ENCODE assay signal across 1 cellular context in the genomic region with DNA sequence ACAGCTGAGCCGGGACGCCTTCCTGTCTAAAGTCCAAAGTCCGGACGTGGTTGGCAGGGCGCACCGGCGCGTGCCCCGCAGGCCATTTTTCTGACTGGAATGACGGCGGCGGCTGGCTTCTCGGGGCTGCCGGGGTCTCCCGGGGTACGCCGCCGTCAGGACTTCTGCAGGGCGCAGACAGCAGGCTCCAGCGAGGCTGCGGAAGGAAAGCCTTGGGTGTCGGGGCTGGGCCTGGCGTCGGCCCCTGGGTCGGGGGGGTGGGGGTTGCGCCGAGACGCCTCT.
TF ChIP-seq lines count a peak whose summit lies in the region.

No MANE protein-coding gene starts in this region.

TF ChIP-seq in HepG2, 621 proteins besides CTCF, POLR2A, EP300 and RAD21 (continued from another document and continues in another):
- TF ChIP-seq, protein P1, sequence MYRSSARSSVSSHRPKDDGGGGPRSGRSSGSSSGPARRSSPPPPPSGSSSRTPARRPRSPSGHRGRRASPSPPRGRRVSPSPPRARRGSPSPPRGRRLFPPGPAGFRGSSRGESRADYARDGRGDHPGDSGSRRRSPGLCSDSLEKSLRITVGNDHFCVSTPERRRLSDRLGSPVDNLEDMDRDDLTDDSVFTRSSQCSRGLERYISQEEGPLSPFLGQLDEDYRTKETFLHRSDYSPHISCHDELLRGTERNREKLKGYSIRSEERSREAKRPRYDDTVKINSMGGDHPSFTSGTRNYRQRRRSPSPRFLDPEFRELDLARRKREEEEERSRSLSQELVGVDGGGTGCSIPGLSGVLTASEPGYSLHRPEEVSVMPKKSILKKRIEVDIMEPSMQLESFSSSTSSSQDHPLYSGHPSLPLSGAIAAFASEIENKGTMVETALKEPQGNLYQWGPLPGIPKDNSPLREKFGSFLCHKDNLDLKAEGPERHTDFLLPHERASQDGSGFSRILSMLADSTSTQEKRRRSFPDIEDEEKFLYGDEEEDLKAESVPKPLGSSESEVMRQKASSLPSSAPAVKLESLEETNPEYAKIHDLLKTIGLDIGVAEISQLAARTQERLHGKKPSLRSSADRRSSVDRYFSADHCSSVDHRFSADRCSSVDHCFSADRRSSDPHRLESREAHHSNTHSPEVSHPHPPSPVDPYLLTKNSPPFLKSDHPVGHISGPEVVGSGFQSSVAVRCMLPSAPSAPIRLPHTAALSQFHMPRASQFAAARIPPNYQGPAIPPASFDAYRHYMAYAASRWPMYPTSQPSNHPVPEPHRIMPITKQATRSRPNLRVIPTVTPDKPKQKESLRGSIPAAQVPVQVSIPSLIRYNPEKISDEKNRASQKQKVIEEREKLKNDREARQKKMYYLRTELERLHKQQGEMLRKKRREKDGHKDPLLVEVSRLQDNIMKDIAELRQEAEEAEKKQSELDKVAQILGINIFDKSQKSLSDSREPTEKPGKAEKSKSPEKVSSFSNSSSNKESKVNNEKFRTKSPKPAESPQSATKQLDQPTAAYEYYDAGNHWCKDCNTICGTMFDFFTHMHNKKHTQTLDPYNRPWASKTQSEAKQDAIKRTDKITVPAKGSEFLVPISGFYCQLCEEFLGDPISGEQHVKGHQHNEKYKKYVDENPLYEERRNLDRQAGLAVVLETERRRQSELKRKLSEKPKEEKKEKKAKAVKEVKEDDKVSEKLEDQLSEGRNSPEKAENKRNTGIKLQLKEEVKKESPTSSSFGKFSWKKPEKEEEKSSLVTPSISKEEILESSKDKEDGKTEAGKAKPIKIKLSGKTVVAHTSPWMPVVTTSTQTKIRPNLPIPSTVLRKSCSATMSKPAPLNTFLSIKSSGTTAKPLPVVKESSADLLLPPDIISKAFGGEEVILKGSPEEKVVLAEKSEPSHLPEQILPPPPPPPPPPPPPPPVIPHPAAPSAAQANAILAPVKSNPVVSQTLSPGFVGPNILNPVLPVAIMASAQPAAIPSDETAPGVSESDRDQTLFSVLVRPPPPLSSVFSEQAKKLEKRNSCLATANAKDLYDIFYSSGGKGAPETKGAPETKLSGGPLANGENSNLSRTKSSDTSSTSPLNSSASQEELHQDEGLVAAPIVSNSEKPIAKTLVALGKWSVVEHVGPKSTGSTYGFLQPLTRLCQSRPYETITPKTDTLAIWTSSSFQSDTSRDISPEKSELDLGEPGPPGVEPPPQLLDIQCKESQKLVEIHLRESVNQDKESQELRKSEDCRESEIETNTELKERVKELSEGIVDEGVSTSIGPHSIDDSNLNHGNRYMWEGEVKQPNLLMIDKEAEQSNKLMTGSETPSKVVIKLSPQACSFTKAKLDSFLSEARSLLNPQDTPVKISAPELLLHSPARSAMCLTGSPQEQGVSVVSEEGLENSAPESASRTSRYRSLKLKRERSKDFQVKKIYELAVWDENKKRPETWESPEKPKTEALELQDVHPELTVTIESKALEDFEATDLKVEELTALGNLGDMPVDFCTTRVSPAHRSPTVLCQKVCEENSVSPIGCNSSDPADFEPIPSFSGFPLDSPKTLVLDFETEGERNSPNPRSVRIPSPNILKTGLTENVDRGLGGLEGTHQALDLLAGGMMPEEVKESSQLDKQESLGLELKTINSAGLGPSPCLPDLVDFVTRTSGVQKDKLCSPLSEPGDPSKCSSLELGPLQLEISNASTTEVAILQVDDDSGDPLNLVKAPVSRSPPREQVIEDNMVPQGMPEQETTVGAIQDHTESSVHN (CRISPR knock-in tag; IDR thresholded peaks at IDR 0.05) = peak; percentile 92; the same call in 1 of the 2 replicates
- TF ChIP-seq, protein P2, sequence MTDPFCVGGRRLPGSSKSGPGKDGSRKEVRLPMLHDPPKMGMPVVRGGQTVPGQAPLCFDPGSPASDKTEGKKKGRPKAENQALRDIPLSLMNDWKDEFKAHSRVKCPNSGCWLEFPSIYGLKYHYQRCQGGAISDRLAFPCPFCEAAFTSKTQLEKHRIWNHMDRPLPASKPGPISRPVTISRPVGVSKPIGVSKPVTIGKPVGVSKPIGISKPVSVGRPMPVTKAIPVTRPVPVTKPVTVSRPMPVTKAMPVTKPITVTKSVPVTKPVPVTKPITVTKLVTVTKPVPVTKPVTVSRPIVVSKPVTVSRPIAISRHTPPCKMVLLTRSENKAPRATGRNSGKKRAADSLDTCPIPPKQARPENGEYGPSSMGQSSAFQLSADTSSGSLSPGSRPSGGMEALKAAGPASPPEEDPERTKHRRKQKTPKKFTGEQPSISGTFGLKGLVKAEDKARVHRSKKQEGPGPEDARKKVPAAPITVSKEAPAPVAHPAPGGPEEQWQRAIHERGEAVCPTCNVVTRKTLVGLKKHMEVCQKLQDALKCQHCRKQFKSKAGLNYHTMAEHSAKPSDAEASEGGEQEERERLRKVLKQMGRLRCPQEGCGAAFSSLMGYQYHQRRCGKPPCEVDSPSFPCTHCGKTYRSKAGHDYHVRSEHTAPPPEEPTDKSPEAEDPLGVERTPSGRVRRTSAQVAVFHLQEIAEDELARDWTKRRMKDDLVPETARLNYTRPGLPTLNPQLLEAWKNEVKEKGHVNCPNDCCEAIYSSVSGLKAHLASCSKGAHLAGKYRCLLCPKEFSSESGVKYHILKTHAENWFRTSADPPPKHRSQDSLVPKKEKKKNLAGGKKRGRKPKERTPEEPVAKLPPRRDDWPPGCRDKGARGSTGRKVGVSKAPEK (CRISPR knock-in tag; IDR thresholded peaks at IDR 0.05; ENCODE audit: borderline replicate concordance) = no peak
- TF ChIP-seq SP140L (CRISPR knock-in tag; IDR thresholded peaks at IDR 0.05; ENCODE audit: borderline replicate concordance) = no peak
- no peak for TF ChIP-seq SPEN (CRISPR knock-in tag; IDR thresholded peaks at IDR 0.05; ENCODE audit: low read depth)
- TF ChIP-seq, protein P3, sequence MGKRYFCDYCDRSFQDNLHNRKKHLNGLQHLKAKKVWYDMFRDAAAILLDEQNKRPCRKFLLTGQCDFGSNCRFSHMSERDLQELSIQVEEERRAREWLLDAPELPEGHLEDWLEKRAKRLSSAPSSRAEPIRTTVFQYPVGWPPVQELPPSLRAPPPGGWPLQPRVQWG (CRISPR knock-in tag; IDR thresholded peaks at IDR 0.05; ENCODE audit: borderline replicate concordance, low read depth) = no peak
- TF ChIP-seq KLF16 (CRISPR knock-in tag; IDR thresholded peaks at IDR 0.05) = peak; percentile 35 to 98; a peak in 2 of 4 replicates
- TF ChIP-seq, protein P4, sequence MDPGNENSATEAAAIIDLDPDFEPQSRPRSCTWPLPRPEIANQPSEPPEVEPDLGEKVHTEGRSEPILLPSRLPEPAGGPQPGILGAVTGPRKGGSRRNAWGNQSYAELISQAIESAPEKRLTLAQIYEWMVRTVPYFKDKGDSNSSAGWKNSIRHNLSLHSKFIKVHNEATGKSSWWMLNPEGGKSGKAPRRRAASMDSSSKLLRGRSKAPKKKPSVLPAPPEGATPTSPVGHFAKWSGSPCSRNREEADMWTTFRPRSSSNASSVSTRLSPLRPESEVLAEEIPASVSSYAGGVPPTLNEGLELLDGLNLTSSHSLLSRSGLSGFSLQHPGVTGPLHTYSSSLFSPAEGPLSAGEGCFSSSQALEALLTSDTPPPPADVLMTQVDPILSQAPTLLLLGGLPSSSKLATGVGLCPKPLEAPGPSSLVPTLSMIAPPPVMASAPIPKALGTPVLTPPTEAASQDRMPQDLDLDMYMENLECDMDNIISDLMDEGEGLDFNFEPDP (CRISPR knock-in tag; conservative IDR thresholded peaks at IDR 0.05) = peak; percentile 99
- TF ChIP-seq PLRG1 (conservative IDR thresholded peaks at IDR 0.05) = no peak
- TF ChIP-seq RFX3 (CRISPR knock-in tag; IDR thresholded peaks at IDR 0.05) = no peak
- peak; percentile 71; the same call in 1 of the 2 replicates for TF ChIP-seq NR2F2 (IDR thresholded peaks at IDR 0.05; ENCODE audit: borderline replicate concordance, low read depth)
- TF ChIP-seq ZNF292 (CRISPR knock-in tag; IDR thresholded peaks at IDR 0.05; ENCODE audit: borderline replicate concordance, low read depth) = no peak
- no peak; the same call in 1 of the 2 replicates for TF ChIP-seq ZNF383 (CRISPR knock-in tag; IDR thresholded peaks at IDR 0.05; ENCODE audit: borderline replicate concordance)
- peak; percentile 97 for TF ChIP-seq ARNT2 (CRISPR knock-in tag; IDR thresholded peaks at IDR 0.05; ENCODE audit: low read depth)
- no peak; the same call in 1 of the 2 replicates for TF ChIP-seq ZNF34 (CRISPR knock-in tag; IDR thresholded peaks at IDR 0.05; ENCODE audit: borderline replicate concordance)
- TF ChIP-seq, protein P5, sequence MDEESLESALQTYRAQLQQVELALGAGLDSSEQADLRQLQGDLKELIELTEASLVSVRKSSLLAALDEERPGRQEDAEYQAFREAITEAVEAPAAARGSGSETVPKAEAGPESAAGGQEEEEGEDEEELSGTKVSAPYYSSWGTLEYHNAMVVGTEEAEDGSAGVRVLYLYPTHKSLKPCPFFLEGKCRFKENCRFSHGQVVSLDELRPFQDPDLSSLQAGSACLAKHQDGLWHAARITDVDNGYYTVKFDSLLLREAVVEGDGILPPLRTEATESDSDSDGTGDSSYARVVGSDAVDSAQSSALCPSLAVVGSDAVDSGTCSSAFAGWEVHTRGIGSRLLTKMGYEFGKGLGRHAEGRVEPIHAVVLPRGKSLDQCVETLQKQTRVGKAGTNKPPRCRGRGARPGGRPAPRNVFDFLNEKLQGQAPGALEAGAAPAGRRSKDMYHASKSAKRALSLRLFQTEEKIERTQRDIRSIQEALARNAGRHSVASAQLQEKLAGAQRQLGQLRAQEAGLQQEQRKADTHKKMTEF (CRISPR knock-in tag; IDR thresholded peaks at IDR 0.05) = peak; percentile 95; the same call in 1 of the 2 replicates
- TF ChIP-seq, protein P6, sequence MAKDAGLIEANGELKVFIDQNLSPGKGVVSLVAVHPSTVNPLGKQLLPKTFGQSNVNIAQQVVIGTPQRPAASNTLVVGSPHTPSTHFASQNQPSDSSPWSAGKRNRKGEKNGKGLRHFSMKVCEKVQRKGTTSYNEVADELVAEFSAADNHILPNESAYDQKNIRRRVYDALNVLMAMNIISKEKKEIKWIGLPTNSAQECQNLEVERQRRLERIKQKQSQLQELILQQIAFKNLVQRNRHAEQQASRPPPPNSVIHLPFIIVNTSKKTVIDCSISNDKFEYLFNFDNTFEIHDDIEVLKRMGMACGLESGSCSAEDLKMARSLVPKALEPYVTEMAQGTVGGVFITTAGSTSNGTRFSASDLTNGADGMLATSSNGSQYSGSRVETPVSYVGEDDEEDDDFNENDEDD (CRISPR knock-in tag; IDR thresholded peaks at IDR 0.05; ENCODE audit: borderline replicate concordance) = peak; percentile 85
- TF ChIP-seq ZNF251 (CRISPR knock-in tag; IDR thresholded peaks at IDR 0.05) = 0 out of 2 replicates have a peak, but pooled peaks have one; percentile 28
- TF ChIP-seq, protein P7, sequence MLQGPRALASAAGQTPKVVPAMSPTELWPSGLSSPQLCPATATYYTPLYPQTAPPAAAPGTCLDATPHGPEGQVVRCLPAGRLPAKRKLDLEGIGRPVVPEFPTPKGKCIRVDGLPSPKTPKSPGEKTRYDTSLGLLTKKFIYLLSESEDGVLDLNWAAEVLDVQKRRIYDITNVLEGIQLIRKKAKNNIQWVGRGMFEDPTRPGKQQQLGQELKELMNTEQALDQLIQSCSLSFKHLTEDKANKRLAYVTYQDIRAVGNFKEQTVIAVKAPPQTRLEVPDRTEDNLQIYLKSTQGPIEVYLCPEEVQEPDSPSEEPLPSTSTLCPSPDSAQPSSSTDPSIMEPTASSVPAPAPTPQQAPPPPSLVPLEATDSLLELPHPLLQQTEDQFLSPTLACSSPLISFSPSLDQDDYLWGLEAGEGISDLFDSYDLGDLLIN (CRISPR knock-in tag; IDR thresholded peaks at IDR 0.05; ENCODE audit: borderline replicate concordance) = peak; percentile 95; the same call in 1 of the 2 replicates
- TF ChIP-seq, protein P8, sequence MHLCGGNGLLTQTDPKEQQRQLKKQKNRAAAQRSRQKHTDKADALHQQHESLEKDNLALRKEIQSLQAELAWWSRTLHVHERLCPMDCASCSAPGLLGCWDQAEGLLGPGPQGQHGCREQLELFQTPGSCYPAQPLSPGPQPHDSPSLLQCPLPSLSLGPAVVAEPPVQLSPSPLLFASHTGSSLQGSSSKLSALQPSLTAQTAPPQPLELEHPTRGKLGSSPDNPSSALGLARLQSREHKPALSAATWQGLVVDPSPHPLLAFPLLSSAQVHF (CRISPR knock-in tag; IDR thresholded peaks at IDR 0.05) = 0 out of 2 replicates have a peak, but pooled peaks have one; percentile 77
- peak; percentile 67; the same call in 1 of the 2 replicates for TF ChIP-seq SETDB1 (CRISPR knock-in tag; IDR thresholded peaks at IDR 0.05; ENCODE audit: borderline replicate concordance)
- peak; percentile 84 for TF ChIP-seq ZFX (CRISPR knock-in tag; IDR thresholded peaks at IDR 0.05; ENCODE audit: low read depth)
- TF ChIP-seq DR1 (CRISPR knock-in tag; IDR thresholded peaks at IDR 0.05) = no peak
- TF ChIP-seq, protein P9, sequence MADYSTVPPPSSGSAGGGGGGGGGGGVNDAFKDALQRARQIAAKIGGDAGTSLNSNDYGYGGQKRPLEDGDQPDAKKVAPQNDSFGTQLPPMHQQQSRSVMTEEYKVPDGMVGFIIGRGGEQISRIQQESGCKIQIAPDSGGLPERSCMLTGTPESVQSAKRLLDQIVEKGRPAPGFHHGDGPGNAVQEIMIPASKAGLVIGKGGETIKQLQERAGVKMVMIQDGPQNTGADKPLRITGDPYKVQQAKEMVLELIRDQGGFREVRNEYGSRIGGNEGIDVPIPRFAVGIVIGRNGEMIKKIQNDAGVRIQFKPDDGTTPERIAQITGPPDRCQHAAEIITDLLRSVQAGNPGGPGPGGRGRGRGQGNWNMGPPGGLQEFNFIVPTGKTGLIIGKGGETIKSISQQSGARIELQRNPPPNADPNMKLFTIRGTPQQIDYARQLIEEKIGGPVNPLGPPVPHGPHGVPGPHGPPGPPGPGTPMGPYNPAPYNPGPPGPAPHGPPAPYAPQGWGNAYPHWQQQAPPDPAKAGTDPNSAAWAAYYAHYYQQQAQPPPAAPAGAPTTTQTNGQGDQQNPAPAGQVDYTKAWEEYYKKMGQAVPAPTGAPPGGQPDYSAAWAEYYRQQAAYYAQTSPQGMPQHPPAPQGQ (CRISPR knock-in tag; IDR thresholded peaks at IDR 0.05; ENCODE audit: borderline replicate concordance) = peak; percentile 91; the same call in 1 of the 2 replicates
- TF ChIP-seq SSRP1 (CRISPR knock-in tag; IDR thresholded peaks at IDR 0.05) = peak; percentile 72; the same call in 1 of the 2 replicates
- TF ChIP-seq, protein P10, sequence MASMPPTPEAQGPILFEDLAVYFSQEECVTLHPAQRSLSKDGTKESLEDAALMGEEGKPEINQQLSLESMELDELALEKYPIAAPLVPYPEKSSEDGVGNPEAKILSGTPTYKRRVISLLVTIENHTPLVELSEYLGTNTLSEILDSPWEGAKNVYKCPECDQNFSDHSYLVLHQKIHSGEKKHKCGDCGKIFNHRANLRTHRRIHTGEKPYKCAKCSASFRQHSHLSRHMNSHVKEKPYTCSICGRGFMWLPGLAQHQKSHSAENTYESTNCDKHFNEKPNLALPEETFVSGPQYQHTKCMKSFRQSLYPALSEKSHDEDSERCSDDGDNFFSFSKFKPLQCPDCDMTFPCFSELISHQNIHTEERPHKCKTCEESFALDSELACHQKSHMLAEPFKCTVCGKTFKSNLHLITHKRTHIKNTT (CRISPR knock-in tag; IDR thresholded peaks at IDR 0.05) = no peak
- TF ChIP-seq ZSCAN20 (CRISPR knock-in tag; IDR thresholded peaks at IDR 0.05; ENCODE audit: borderline replicate concordance) = peak; percentile 96
- no peak; the same call in 1 of the 2 replicates for TF ChIP-seq ZNF263 (CRISPR knock-in tag; IDR thresholded peaks at IDR 0.05)
- TF ChIP-seq TAF15 (IDR thresholded peaks at IDR 0.05; ENCODE audit: low read depth, low read length, poor library complexity, severe bottlenecking) = no peak
- no peak for TF ChIP-seq SOX6 (IDR thresholded peaks at IDR 0.05)
- peak; percentile 78 for TF ChIP-seq SOX6 (CRISPR knock-in tag; IDR thresholded peaks at IDR 0.05)
- peak; percentile 99 for TF ChIP-seq BRCA1 (CRISPR knock-in tag; IDR thresholded peaks at IDR 0.05)
- peak; percentile 74; the same call in 1 of the 2 replicates for TF ChIP-seq PAF1 (CRISPR knock-in tag; IDR thresholded peaks at IDR 0.05)
- TF ChIP-seq KDM5B (CRISPR knock-in tag; IDR thresholded peaks at IDR 0.05; ENCODE audit: borderline replicate concordance) = 0 out of 2 replicates have a peak, but pooled peaks have one; percentile 96
- no peak for TF ChIP-seq ARNT (IDR thresholded peaks at IDR 0.05)
- 0 out of 2 replicates have a peak, but pooled peaks have one; percentile 12 for TF ChIP-seq ZNF737 (CRISPR knock-in tag; IDR thresholded peaks at IDR 0.05; ENCODE audit: borderline replicate concordance)
